Comparison of ENCODE assay signal across 14 cellular contexts in genomic region chr2:198042189-198042588, GRCh38.
A peak's percentile ranks its signal among the peaks of the same experiment; 100 is the strongest.
DNase-seq lines count a peak whose midpoint lies in the region; ATAC-seq and TF ChIP-seq lines count a peak whose summit lies in the region.
"Had no signal": no experiment of that assay in that cellular context is flagged by ENCODE, and none has a peak within 500 bp of the region (broad histone marks: within the 10 kb centered on the region; RNA-seq: fewer than 3 reads in every experiment).

No MANE protein-coding gene starts in this region.

- peak in 1 of 7 experiments; percentile 19 for DNase-seq in CD8-positive, alpha-beta T cell
- DNase-seq in NCI-H345 treated with DMSO at 0.1 percent for 48 hours (lab: John Stamatoyannopoulos, UW; ENCODE audit: unreplicated experiment) = no peak
- no peak for DNase-seq in left ventricle myocardium inferior
- no peak for DNase-seq in activated T-cell treated with anti-CD3 and anti-CD28 coated beads for 4 hours
- DNase-seq in KBM-7 = no peak
- DNase-seq: activated CD4-positive, CD25-positive, alpha-beta regulatory T cell treated with anti-CD3 and anti-CD28 coated beads, Interleukin-2, amount 50 U/mL, for 72 hours; DMS79; nephron progenitor cell; spleen had no signal

- in situ Hi-C loops in KBM-7 (cut with MboI; ENCODE audit: low pct_unique_long_range_greater_than_20kb, low sequenced_read_pairs) = no loop called here

- no peaks in the 10 kb centered on the region for H3K27me3 Mint-ChIP-seq in CD8-positive, alpha-beta T cell (ENCODE audit: low read depth)

- no peak overlapping the region for H3K27ac ChIP-seq in CD8-positive, alpha-beta T cell (ENCODE audit: low read depth, low read length)
- no peak overlapping the region for H3K27ac ChIP-seq in left ventricle myocardium inferior (replicated peaks)
- H3K27ac ChIP-seq: spleen had no signal

- H3K27ac Mint-ChIP-seq in CD8-positive, alpha-beta T cell = no peak overlapping the region
- H3K27ac Mint-ChIP-seq: brain, nephron progenitor cell had no signal

- no peak for TF ChIP-seq CTCF in CD8-positive, alpha-beta T cell (IDR thresholded peaks at IDR 0.05)
- no peak for TF ChIP-seq CTCF in left ventricle myocardium inferior (IDR thresholded peaks at IDR 0.05; ENCODE audit: borderline replicate concordance)

- POLR2A ChIA-PET in CD8-positive, alpha-beta T cell (lab: Charles Lee) = no interaction called here

- ATAC-seq in CD8-positive, alpha-beta T cell = peak; percentile 57
- ATAC-seq in GM19035 (IDR thresholded peaks at IDR 0.05; ENCODE audit: unreplicated experiment) (peak; percentile 80), GM21737 (IDR thresholded peaks at IDR 0.05; ENCODE audit: unreplicated experiment) (peak; percentile 67), HG03520 (IDR thresholded peaks at IDR 0.05; ENCODE audit: unreplicated experiment) (peak; percentile 85)
- ATAC-seq: SK-N-SH treated with all-trans-retinoic acid at 6 μM for 48 hours had no signal

- peaks cover 14% of the 10 kb centered on the region for H3K4me1 ChIP-seq in CD8-positive, alpha-beta T cell (ENCODE audit: insufficient read depth, low read length)
- H3K4me1 ChIP-seq in left ventricle myocardium inferior = peaks cover 27% of the 10 kb centered on the region
- H3K4me1 ChIP-seq: spleen had no signal

- H3K9me3 Mint-ChIP-seq in CD8-positive, alpha-beta T cell = no peaks in the 10 kb centered on the region
- H3K9me3 Mint-ChIP-seq: nephron progenitor cell had no signal

- CTCF ChIA-PET in CD8-positive, alpha-beta T cell (lab: Charles Lee) = interaction anchor here (0.5 kb wide), 1 partner anchor 20 kb away, joined by 3 read pairs; no protein-coding TSS in a partner anchor

- H3K36me3 Mint-ChIP-seq in CD8-positive, alpha-beta T cell = no peaks in the 10 kb centered on the region
- H3K36me3 Mint-ChIP-seq: brain had no signal

- intact Hi-C loops in CD8-positive, alpha-beta T cell (cut with DNase I, micrococcal nuclease) = no loop called here
- intact Hi-C loops in left ventricle myocardium inferior (cut with micrococcal nuclease) = no loop called here

- H3K4me3 ChIP-seq in CD8-positive, alpha-beta T cell (ENCODE audit: low read depth, low read length) = no peak overlapping the region
- no peak overlapping the region for H3K4me3 ChIP-seq in left ventricle myocardium inferior
- H3K4me3 ChIP-seq: spleen had no signal

- H3K36me3 ChIP-seq in CD8-positive, alpha-beta T cell (ENCODE audit: insufficient read depth, low read length) = no peaks in the 10 kb centered on the region
- no peaks in the 10 kb centered on the region for H3K36me3 ChIP-seq in left ventricle myocardium inferior
- H3K36me3 ChIP-seq: spleen had no signal

- peaks cover 9% of the 10 kb centered on the region for H3K4me1 Mint-ChIP-seq in CD8-positive, alpha-beta T cell (ENCODE audit: low read depth)
- H3K4me1 Mint-ChIP-seq: nephron progenitor cell had no signal

- no peaks in the 10 kb centered on the region for H3K27me3 ChIP-seq in CD8-positive, alpha-beta T cell (ENCODE audit: insufficient read depth, low read length)
- no peaks in the 10 kb centered on the region for H3K27me3 ChIP-seq in left ventricle myocardium inferior (ENCODE audit: low read depth)
- H3K27me3 ChIP-seq: spleen had no signal

- no peak overlapping the region for H3K4me3 Mint-ChIP-seq in CD8-positive, alpha-beta T cell
- H3K4me3 Mint-ChIP-seq: brain, nephron progenitor cell had no signal

- H3K9me3 ChIP-seq in CD8-positive, alpha-beta T cell (ENCODE audit: low read length) = no peaks in the 10 kb centered on the region
- H3K9me3 ChIP-seq in left ventricle myocardium inferior (replicated peaks) = no peaks in the 10 kb centered on the region
- H3K9me3 ChIP-seq: spleen had no signal
